13 cellular contexts compared by ENCODE assay signal in genomic region chr10:15166325-15166724, GRCh38. TPM values are rescaled to one million over a fixed set of nuclear protein-coding genes. Genes with fewer than 3 reads are reported as not detected.
A peak's percentile ranks its signal among the peaks of the same experiment; 100 is the strongest.
DNase-seq lines count a peak whose midpoint lies in the region; ATAC-seq, FAIRE-seq and TF ChIP-seq lines count a peak whose summit lies in the region.
"Had no signal": no experiment of that assay in that cellular context is flagged by ENCODE, and none has a peak within 500 bp of the region (broad histone marks: within the 10 kb centered on the region; RNA-seq: fewer than 3 reads in every experiment).

No MANE protein-coding gene starts in this region.

- peak overlapping the region; percentile 94 for H3K4me3 Mint-ChIP-seq in activated naive CD8-positive, alpha-beta T cell treated with anti-CD3 and anti-CD28 coated beads for 36 hours
- H3K4me3 Mint-ChIP-seq: dendritic cell treated with granulocyte-macrophage colony-stimulating factor and Interleukin-4, amounts not matched to agents 40 ng/mL and 50 ng/mL, for 4 days had no signal

- in situ Hi-C loops in G401 (cut with HindIII; ENCODE audit: low sequenced_read_pairs): no loop called here

- no peak for ATAC-seq in lower lobe of right lung
- no peak for ATAC-seq in HG03159 (IDR thresholded peaks at IDR 0.05; ENCODE audit: unreplicated experiment)
- ATAC-seq in HG02973 (IDR thresholded peaks at IDR 0.05; ENCODE audit: unreplicated experiment): no peak

- H3K4me3 ChIP-seq in ACC112 (ENCODE audit: low read depth, low read length) (peak overlapping the region; percentile 89), lower lobe of right lung (peak overlapping the region; percentile 85)
- H3K4me3 ChIP-seq: thyroid gland had no signal

- peaks cover 7% of the 10 kb centered on the region for H3K36me3 Mint-ChIP-seq in activated naive CD8-positive, alpha-beta T cell treated with anti-CD3 and anti-CD28 coated beads for 36 hours

- intact Hi-C loops in lower lobe of right lung (cut with DNase I): no loop called here

- peak overlapping the region; percentile 6 for H2AFZ ChIP-seq in ACC112 (ENCODE audit: low read length, unreplicated experiment)

- H3K36me3 ChIP-seq in ACC112 (ENCODE audit: insufficient read depth, low read length) (no peaks in the 10 kb centered on the region), lower lobe of right lung (no peaks in the 10 kb centered on the region)
- H3K36me3 ChIP-seq: thyroid gland had no signal

- peaks cover 61% of the 10 kb centered on the region for H3K79me2 ChIP-seq in ACC112 (ENCODE audit: control insufficient read depth, insufficient read depth, low read length, unreplicated experiment)

- H3K27me3 ChIP-seq in ACC112 (ENCODE audit: insufficient read depth, low read length) (no peaks in the 10 kb centered on the region), lower lobe of right lung (ENCODE audit: low read depth) (no peaks in the 10 kb centered on the region)
- H3K27me3 ChIP-seq: thyroid gland had no signal

- H3K27ac ChIP-seq in ACC112 (ENCODE audit: low read depth, low read length) (no peak overlapping the region), lower lobe of right lung (no peak overlapping the region)
- H3K27ac ChIP-seq: KMS-11, thyroid gland had no signal

- TF ChIP-seq CTCF in lower lobe of right lung (IDR thresholded peaks at IDR 0.05): no peak

- TF ChIP-seq POLR2A in GM12892 (IDR thresholded peaks at IDR 0.05; ENCODE audit: low read depth, low read length): no peak

- H3K27ac Mint-ChIP-seq in activated naive CD8-positive, alpha-beta T cell treated with anti-CD3 and anti-CD28 coated beads for 36 hours: no peak overlapping the region
- H3K27ac Mint-ChIP-seq: dendritic cell treated with granulocyte-macrophage colony-stimulating factor and Interleukin-4, amounts not matched to agents 40 ng/mL and 50 ng/mL, for 4 days had no signal

- FAIRE-seq in GM12892 (lab: Jason Lieb, UNC): no peak

- H3K4me1 Mint-ChIP-seq in activated naive CD8-positive, alpha-beta T cell treated with anti-CD3 and anti-CD28 coated beads for 36 hours: peaks cover 59% of the 10 kb centered on the region

- H3K27me3 Mint-ChIP-seq in activated naive CD8-positive, alpha-beta T cell treated with anti-CD3 and anti-CD28 coated beads for 36 hours: no peaks in the 10 kb centered on the region

- H3K9me3 Mint-ChIP-seq in activated naive CD8-positive, alpha-beta T cell treated with anti-CD3 and anti-CD28 coated beads for 36 hours: no peaks in the 10 kb centered on the region
- H3K9me3 Mint-ChIP-seq: dendritic cell treated with granulocyte-macrophage colony-stimulating factor and Interleukin-4, amounts not matched to agents 40 ng/mL and 50 ng/mL, for 4 days had no signal

- H3K4me1 ChIP-seq in ACC112 (ENCODE audit: control insufficient read depth, insufficient read depth, low read length, unreplicated experiment) (peaks cover 27% of the 10 kb centered on the region), lower lobe of right lung (peaks cover 48% of the 10 kb centered on the region)

- H3K9me3 ChIP-seq in lower lobe of right lung: no peaks in the 10 kb centered on the region
- H3K9me3 ChIP-seq: thyroid gland had no signal

- peak; percentile 39 for DNase-seq in G401 (ENCODE audit: low spot score)
- no peak for DNase-seq in activated naive CD8-positive, alpha-beta T cell treated with anti-CD3 and anti-CD28 coated beads for 36 hours
- DNase-seq in lower lobe of right lung: no peak
- no peak for DNase-seq in GM12892 (ENCODE audit: insufficient read length)
- no peak for DNase-seq in NCI-H187 treated with DMSO at 0.1 percent for 48 hours (lab: John Stamatoyannopoulos, UW)
- DNase-seq: SHP77 treated with DMSO at 0.1 percent for 48 hours; stimulated activated CD4-positive, alpha-beta T cell treated with anti-CD3 and anti-CD28 coated beads, Interleukin-4, amount 100 ng/mL, for 4 hours; thyroid gland had no signal

RNA-seq across cellular contexts. Expression of gene NMT2, which starts 2.2 kb away (rescaled TPM):
- total RNA-seq in G401 (2014; rRNA removed; shearing (Covaris generic)): 11.7 and 17.9 TPM in 2 replicates
- 10 to 100 TPM; 11.3 to 11.7 TPM for total RNA-seq in activated naive CD8-positive, alpha-beta T cell treated with anti-CD3 and anti-CD28 coated beads for 36 hours
- total RNA-seq in lower lobe of right lung: 10.2 TPM
- polyA plus RNA-seq in GM12892 (2012; ENCODE audit: missing spikeins): 8.8 TPM
